ENCODE assay signal across 14 cellular contexts in genomic region chr7:21579341-21580072, GRCh38. TPM values are rescaled to one million over a fixed set of nuclear protein-coding genes. Genes with fewer than 3 reads are reported as not detected.
DNase-seq lines count a peak whose midpoint lies in the region; ATAC-seq, FAIRE-seq and TF ChIP-seq lines count a peak whose summit lies in the region.
"Had no signal": no experiment of that assay in that cellular context is flagged by ENCODE, and none has a peak within 500 bp of the region (broad histone marks: within the 10 kb centered on the region; RNA-seq: fewer than 3 reads in every experiment).

No MANE protein-coding gene starts in this region.

- H2AFZ ChIP-seq in Loucy (ENCODE audit: low read length), result no peak overlapping the region

- no peak for TF ChIP-seq RAD21 in A549 (conservative IDR thresholded peaks at IDR 0.05 in 1 of 2, IDR thresholded peaks at IDR 0.05 in 1 of 2)

- H3K36me3 ChIP-seq in Loucy (ENCODE audit: insufficient read depth, low read length), result no peaks in the 10 kb centered on the region
- H3K36me3 ChIP-seq: stomach had no signal

- ATAC-seq in A549 (no peak), GM19035 (IDR thresholded peaks at IDR 0.05; ENCODE audit: unreplicated experiment) (peak; percentile 22), foreskin keratinocyte (peak; percentile 79), HG03571 (IDR thresholded peaks at IDR 0.05; ENCODE audit: unreplicated experiment) (no peak), HG03457 (IDR thresholded peaks at IDR 0.05; ENCODE audit: unreplicated experiment) (no peak)

- POLR2A ChIA-PET in A549 (lab: Yijun Ruan, JAX), result no interaction called here

- no peaks in the 10 kb centered on the region for H4K20me1 ChIP-seq in Loucy (ENCODE audit: insufficient read depth, low read length, poor library complexity, severe bottlenecking)

- TF ChIP-seq CTCF in A549 (IDR thresholded peaks at IDR 0.05) (no peak), Loucy (conservative IDR thresholded peaks at IDR 0.05; ENCODE audit: low read length) (no peak), foreskin keratinocyte (conservative IDR thresholded peaks at IDR 0.05) (no peak), mesothelial cell of epicardium (IDR thresholded peaks at IDR 0.05; ENCODE audit: unreplicated experiment) (no peak)

- H3K27me3 Mint-ChIP-seq in mesothelial cell of epicardium (ENCODE audit: low read depth), result no peaks in the 10 kb centered on the region

- H3K4me3 Mint-ChIP-seq in mesothelial cell of epicardium, result no peak overlapping the region

- H3K79me2 ChIP-seq in Loucy (ENCODE audit: insufficient read depth, low read length), result no peaks in the 10 kb centered on the region

- H3K9ac ChIP-seq in Loucy (ENCODE audit: low read depth, low read length, poor library complexity, severe bottlenecking), result peak overlapping the region; percentile 24

- peaks cover 18% of the 10 kb centered on the region for H3K9me3 Mint-ChIP-seq in mesothelial cell of epicardium

- 19% methylated on average over 4 of the region's 4 CpGs for WGBS in A549 (ENCODE audit: missing lambda C conversion rate)

- H3K4me2 ChIP-seq in A549 (peak overlapping the region; percentile 19; the same call in 1 of the 3 replicates), Loucy (ENCODE audit: low read depth, low read length, poor library complexity, severe bottlenecking) (no peak overlapping the region)

- no peaks in the 10 kb centered on the region for H3K4me1 Mint-ChIP-seq in mesothelial cell of epicardium

- no peaks in the 10 kb centered on the region for H3K9me2 ChIP-seq in Loucy (replicated peaks; ENCODE audit: low read depth, low read length)

- no peak for TF ChIP-seq POLR2A in A549 (IDR thresholded peaks at IDR 0.05; ENCODE audit: low read length)

- DNase-seq in A549 (ENCODE audit: low read depth in 1 of 2, low spot score in 1 of 2) (no peak), foreskin keratinocyte (no peak), mesothelial cell of epicardium (ENCODE audit: low spot score in 2 of 2, unreplicated experiment in 2 of 2) (no peak), Kasumi-1 (lab: John Stamatoyannopoulos, UW) (no peak)
- DNase-seq: activated CD4-positive, CD25-positive, alpha-beta regulatory T cell; activated naive CD4-positive, alpha-beta T cell treated with Interleukin-2 at 50 U/mL for 16 hours; C1 segment of cervical spinal cord; GOT3; NCI-H146; stomach had no signal

- H3K9me3 ChIP-seq in A549 (no peaks in the 10 kb centered on the region), Loucy (ENCODE audit: insufficient read depth, low read depth, low read length) (no peaks in the 10 kb centered on the region)

- H3F3A ChIP-seq in Loucy (ENCODE audit: low read depth), result no peaks in the 10 kb centered on the region

- H3K36me3 Mint-ChIP-seq in mesothelial cell of epicardium, result no peaks in the 10 kb centered on the region

- CTCF ChIA-PET in A549 (lab: Yijun Ruan, JAX), result interaction anchor here (1.5 kb wide), 1 partner anchor 7 kb away, joined by 3 read pairs; no protein-coding TSS in a partner anchor

- H3K4me1 ChIP-seq in A549 (no peaks in the 10 kb centered on the region), Loucy (ENCODE audit: insufficient read depth, low read length, poor library complexity, severe bottlenecking) (peaks cover 9% of the 10 kb centered on the region), foreskin keratinocyte (peaks cover 12% of the 10 kb centered on the region)

- H3K27ac ChIP-seq in A549, result no peak overlapping the region
- H3K27ac ChIP-seq in foreskin keratinocyte, result peak overlapping the region; percentile 48

- TF ChIP-seq EP300 in A549 (IDR thresholded peaks at IDR 0.05), result no peak

- peak; percentile 43 for FAIRE-seq in A549 (lab: Jason Lieb, UNC)

- no peak overlapping the region for H3K27ac Mint-ChIP-seq in mesothelial cell of epicardium

- H3K27me3 ChIP-seq in Loucy (ENCODE audit: insufficient read depth, low read length, poor library complexity, severe bottlenecking) (no peaks in the 10 kb centered on the region), foreskin keratinocyte (no peaks in the 10 kb centered on the region)
- H3K27me3 ChIP-seq: stomach had no signal

- H3K4me3 ChIP-seq in A549, result no peak overlapping the region
- no peak overlapping the region for H3K4me3 ChIP-seq in Loucy (ENCODE audit: low read length, poor library complexity, severe bottlenecking)
- H3K4me3 ChIP-seq: stomach had no signal

TF ChIP-seq in A549, 52 proteins besides CTCF, POLR2A, EP300 and RAD21:
- TF ChIP-seq SMC3 (IDR thresholded peaks at IDR 0.05), result no peak
- no peak for TF ChIP-seq TFCP2L1 (CRISPR knock-in tag; IDR thresholded peaks at IDR 0.05)
- TF ChIP-seq RARB (CRISPR knock-in tag; IDR thresholded peaks at IDR 0.05), result no peak
- TF ChIP-seq ZNF302 (CRISPR knock-in tag; IDR thresholded peaks at IDR 0.05), result no peak
- no peak for TF ChIP-seq POLR2AphosphoS2 (conservative IDR thresholded peaks at IDR 0.05; ENCODE audit: low read length)
- no peak for TF ChIP-seq HEYL (CRISPR knock-in tag; IDR thresholded peaks at IDR 0.05)
- TF ChIP-seq RCOR1 (IDR thresholded peaks at IDR 0.05; ENCODE audit: low read depth, low read length), result no peak
- no peak for TF ChIP-seq NR3C1 (IDR thresholded peaks at IDR 0.05)
- TF ChIP-seq BCL3 (IDR thresholded peaks at IDR 0.05), result no peak
- no peak for TF ChIP-seq ATOH8 (CRISPR knock-in tag; IDR thresholded peaks at IDR 0.05; ENCODE audit: low read depth)
- no peak for TF ChIP-seq JUN (IDR thresholded peaks at IDR 0.05)
- TF ChIP-seq USF2 (IDR thresholded peaks at IDR 0.05), result no peak
- TF ChIP-seq ZFP36 (IDR thresholded peaks at IDR 0.05; ENCODE audit: borderline replicate concordance, partially characterized antibody), result no peak

RNA-seq across cellular contexts. Expression of gene DNAH11, which starts 36.7 kb away (rescaled TPM):
- polyA plus RNA-seq in A549 (2011; rRNA removed) (0.13 TPM in 2 replicates), A549 (2017; fragmentation: RNase III; extraction: RNeasy Plus Mini Kit Qiagen cat#74134 plus additional on column Dnase treatment) (0.01 to 0.20 TPM (median 0.03 TPM) in 3 replicates), foreskin keratinocyte (under 0.01 TPM in 1 of 2 replicates, not detected in the other)
- polyA plus RNA-seq in A549 (2012; cell fraction: cytosol; rRNA removed), result under 0.01 and 0.01 TPM in 2 replicates
- 0.01 TPM in 1 of 2 replicates, not detected in the other for polyA plus RNA-seq in A549 (2012; cell fraction: nucleus; rRNA removed)
- 0.04 and 0.05 TPM in 2 replicates for polyA minus RNA-seq in A549 (2011; rRNA and poly(A)+ RNA removed)
- total RNA-seq in foreskin keratinocyte (not detected in 2 replicates), mesothelial cell of epicardium (0.50 to 0.80 TPM (median 0.53 TPM) in 3 replicates)

Comparison
In these comparisons a context has a peak if more than half of its experiments do, and no peak if none do; other contexts are left out.
1. ATAC-seq: peak in GM19035 (single experiment) and foreskin keratinocyte (single experiment); none in A549 (0 of 2), HG03571 (single experiment) and HG03457 (single experiment).